1 cellular context compared by ENCODE assay signal in the genomic region with DNA sequence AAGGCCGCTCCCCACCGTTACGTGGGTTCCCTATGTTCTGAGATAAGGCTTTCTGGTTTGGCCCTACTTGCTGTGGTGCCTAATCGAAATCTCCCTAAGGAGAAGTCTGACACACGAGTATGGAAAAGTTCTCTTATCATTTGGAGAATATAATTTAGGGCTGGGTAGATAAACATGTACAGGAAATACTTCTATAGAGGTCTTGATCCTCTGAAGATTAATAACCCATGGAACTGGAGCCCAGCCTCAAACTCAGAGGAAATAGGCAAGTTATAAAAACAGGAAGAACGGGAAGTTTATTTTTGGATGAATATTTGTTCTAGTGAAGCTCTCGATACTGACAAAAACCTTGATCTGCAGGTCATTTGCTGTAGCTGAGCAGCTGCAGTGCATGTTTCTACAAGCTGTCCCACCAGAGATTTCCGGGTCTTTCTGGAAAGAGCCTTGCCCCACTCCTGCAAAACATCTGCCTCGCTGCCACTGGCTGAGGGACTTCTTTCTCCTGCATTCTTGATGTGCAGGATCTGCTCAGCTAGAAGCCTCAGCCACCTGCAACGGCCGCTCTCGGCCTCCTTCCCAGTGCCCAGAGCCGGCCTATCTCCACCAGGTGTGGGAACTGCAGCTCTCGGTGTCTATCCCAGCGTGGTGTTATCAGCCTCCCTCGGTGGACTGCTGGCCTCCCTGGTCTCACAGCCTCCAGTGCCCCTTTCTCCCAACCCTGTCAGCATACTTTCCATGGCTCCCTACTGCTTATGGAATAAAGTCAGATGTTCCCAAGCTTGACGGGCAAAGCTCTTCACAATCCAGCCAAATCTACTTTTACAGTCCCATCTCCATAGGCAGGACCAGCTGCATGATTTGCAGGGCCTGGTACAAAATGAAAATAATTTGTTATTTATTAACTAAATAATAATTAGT.
TF ChIP-seq lines count a peak whose summit lies in the region.

No MANE protein-coding gene starts in this region.

TF ChIP-seq in K562, 482 proteins besides CTCF, POLR2A, EP300 and RAD21:
- TF ChIP-seq EWSR1 (IDR thresholded peaks at IDR 0.05; ENCODE audit: borderline replicate concordance, low read depth, partially characterized antibody) (no peak), ZNF3 (CRISPR knock-in tag; IDR thresholded peaks at IDR 0.05) (no peak), ZBTB49 (CRISPR knock-in tag; IDR thresholded peaks at IDR 0.05; ENCODE audit: borderline replicate concordance) (no peak), CCNT2 (IDR thresholded peaks at IDR 0.05; ENCODE audit: borderline replicate concordance, extremely low read depth, insufficient read length, low read depth, low read length) (peak; percentile 27), ZFP36 (IDR thresholded peaks at IDR 0.05; ENCODE audit: low read depth, low read length, partially characterized antibody) (peak; percentile 4), POLR2G (IDR thresholded peaks at IDR 0.05; ENCODE audit: low read depth, low read length) (0 out of 2 replicates have a peak, but pooled peaks have one; percentile 17), CREM (IDR thresholded peaks at IDR 0.05; ENCODE audit: low read depth) (peak; percentile 17; the same call in 1 of the 2 replicates), MAX (CRISPR knock-in tag; IDR thresholded peaks at IDR 0.05) (no peak), RBBP5 (IDR thresholded peaks at IDR 0.05; ENCODE audit: borderline replicate concordance, insufficient read depth, low read length, poor library complexity, severe bottlenecking) (peak; percentile 29), NCOA4 (IDR thresholded peaks at IDR 0.05; ENCODE audit: partially characterized antibody) (no peak), ZNF449 (CRISPR knock-in tag; IDR thresholded peaks at IDR 0.05) (no peak), MTA3 (IDR thresholded peaks at IDR 0.05; ENCODE audit: borderline replicate concordance) (no peak), ATF2 (CRISPR knock-in tag; IDR thresholded peaks at IDR 0.05) (no peak)
TF ChIP-seq in K562: peak in this region for 5.
